In genomic region chr17:11081342-11081741, GRCh38 we compare ENCODE assay signal across 31 cellular contexts.
"Had no signal": no experiment of that assay in that cellular context is flagged by ENCODE, and none has a peak within 500 bp of the region (broad histone marks: within the 10 kb centered on the region; RNA-seq: fewer than 3 reads in every experiment).

No MANE protein-coding gene starts in this region.

- H3K27me3 ChIP-seq: adrenal gland, foreskin keratinocyte, gastrocnemius medialis had no signal

- H3K4me3 ChIP-seq: adrenal gland, breast epithelium, cardiac muscle cell, coronary artery, dorsolateral prefrontal cortex, esophagus muscularis mucosa, gastrocnemius medialis had no signal

- H3K4me1 ChIP-seq: adrenal gland, breast epithelium, esophagus muscularis mucosa, foreskin keratinocyte, gastrocnemius medialis had no signal

- H3K36me3 ChIP-seq: adrenal gland, breast epithelium, cardiac muscle cell, esophagus muscularis mucosa, gastrocnemius medialis, WERI-Rb-1 had no signal

- H3K27ac ChIP-seq: adrenal gland, breast epithelium, cardiac muscle cell, coronary artery, dorsolateral prefrontal cortex, esophagus muscularis mucosa, foreskin keratinocyte, gastrocnemius medialis, WERI-Rb-1 had no signal

- ATAC-seq: activated CD4-positive, CD25-positive, alpha-beta regulatory T cell treated with anti-CD3 and anti-CD28 coated beads, Interleukin-2, amount 50 U/mL, for 24 hours; activated CD8-positive, alpha-beta memory T cell treated with anti-CD3 and anti-CD28 coated beads, Interleukin-2, amount 10 ng/mL, durations not matched to agents 7 days and 5 days; activated CD8-positive, alpha-beta T cell treated with anti-CD3 and anti-CD28 coated beads, Interleukin-2, amount 10 ng/mL, durations not matched to agents 7 days and 5 days; activated naive CD8-positive, alpha-beta T cell treated with anti-CD3 and anti-CD28 coated beads, Interleukin-2, amount 50 U/mL, for 24 hours; foreskin keratinocyte; gastrocnemius medialis; T-helper 17 cell had no signal

- DNase-seq: activated B cell treated with CpG ODN at 0.5 μM for 24 hours; activated CD4-positive, alpha-beta memory T cell treated with anti-CD3 and anti-CD28 coated beads for 36 hours; activated CD4-positive, alpha-beta T cell treated with anti-CD3 and anti-CD28 coated beads, Interleukin-2, amount 10 ng/mL, durations not matched to agents 24 days and 14 days; activated CD8-positive, alpha-beta memory T cell treated with anti-CD3 and anti-CD28 coated beads, Interleukin-2, amount 10 ng/mL, durations not matched to agents 7 days and 5 days; activated CD8-positive, alpha-beta memory T cell treated with anti-CD3 and anti-CD28 coated beads, Interleukin-2, amount 50 U/mL, for 4 hours; activated CD8-positive, alpha-beta T cell treated with anti-CD3 and anti-CD28 coated beads, Interleukin-2, amount 10 ng/mL, durations not matched to agents 7 days and 5 days; activated effector memory CD4-positive, alpha-beta T cell treated with anti-CD3 and anti-CD28 coated beads, Interleukin-2, amount 50 U/mL, for 16 hours; activated naive CD4-positive, alpha-beta T cell treated with anti-CD3 and anti-CD28 coated beads for 36 hours; activated naive CD8-positive, alpha-beta T cell treated with anti-CD3 and anti-CD28 coated beads for 36 hours; activated naive CD8-positive, alpha-beta T cell treated with anti-CD3 and anti-CD28 coated beads, Interleukin-2, amount 50 U/mL, for 24 hours; activated T-cell treated with anti-CD3 and anti-CD28 coated beads, Interleukin-2, amount 50 U/mL, for 1 hour; activated T-cell treated with anti-CD3 and anti-CD28 coated beads, Interleukin-2, amount 50 U/mL, for 48 hours; adrenal gland; amygdala; aorta; central memory CD4-positive, alpha-beta T cell; cerebellar nuclear complex; dorsolateral prefrontal cortex; effector memory CD4-positive, alpha-beta T cell; endodermal cell; foreskin keratinocyte; gastrocnemius medialis; T-helper 1 cell; T-helper 17 cell; T1000; WERI-Rb-1 had no signal

- H3K9me3 ChIP-seq: adrenal gland, breast epithelium, esophagus muscularis mucosa, gastrocnemius medialis had no signal
